15 cellular contexts compared by ENCODE assay signal in the genomic region with DNA sequence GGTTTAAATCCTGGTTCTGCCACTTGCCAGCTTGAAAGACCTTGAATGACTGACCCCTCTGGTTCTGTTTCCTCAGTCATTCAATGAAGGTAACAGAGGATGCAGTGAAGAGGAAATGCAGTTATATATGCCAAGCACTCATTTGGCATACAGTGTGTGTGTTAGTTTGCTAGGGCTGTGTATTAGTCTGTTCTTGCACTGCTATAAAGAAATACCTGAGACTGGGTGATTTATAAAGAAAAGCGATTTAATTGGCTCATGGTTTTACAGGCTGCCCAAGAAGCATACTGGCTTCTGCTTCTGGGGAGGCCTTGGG. TPM values are rescaled to one million over a fixed set of nuclear protein-coding genes. Genes with fewer than 3 reads are reported as not detected.
A peak's percentile ranks its signal among the peaks of the same experiment; 100 is the strongest.
DNase-seq lines count a peak whose midpoint lies in the region; ATAC-seq and TF ChIP-seq lines count a peak whose summit lies in the region.
"Had no signal": no experiment of that assay in that cellular context is flagged by ENCODE, and none has a peak within 500 bp of the region (broad histone marks: within the 10 kb centered on the region; RNA-seq: fewer than 3 reads in every experiment).

No MANE protein-coding gene starts in this region.

- H3K9me3 Mint-ChIP-seq in naive thymus-derived CD4-positive, alpha-beta T cell = peaks cover 0 to 4% (median 0%) of the 10 kb centered on the region in 11 donors
- no peaks in the 10 kb centered on the region for H3K9me3 Mint-ChIP-seq in type B pancreatic cell
- no peaks in the 10 kb centered on the region for H3K9me3 Mint-ChIP-seq in stimulated activated memory B cell treated with anti-CD40 and anti-IgM and Interleukin-4, amounts not matched to agents 10 μg/mL and 1 μg/mL and 100 μg/mL, for 72 hours
- H3K9me3 Mint-ChIP-seq: CD8-positive, alpha-beta T cell; GM23338; H9 had no signal

- H3F3A ChIP-seq in PC-3 (ENCODE audit: low read length, unreplicated experiment) = no peaks in the 10 kb centered on the region

- H3K27me3 ChIP-seq in BLaER1 treated with 17β-estradiol and CSF1 and Interleukin-3, amounts not matched to agents 10 nM and 100 nM = no peaks in the 10 kb centered on the region
- H3K27me3 ChIP-seq in PC-3 (ENCODE audit: low read length) (no peaks in the 10 kb centered on the region), gastrocnemius medialis (peaks cover 0 to 20% (median 3%) of the 10 kb centered on the region in 3 donors)
- no peaks in the 10 kb centered on the region for H3K27me3 ChIP-seq in naive thymus-derived CD4-positive, alpha-beta T cell (ENCODE audit: control insufficient read depth in 2 of 2, insufficient read depth in 2 of 2, low read length in 2 of 2)

- H3K9ac ChIP-seq in BLaER1 treated with 17β-estradiol and CSF1 and Interleukin-3, amounts not matched to agents 10 nM and 100 nM = peak overlapping the region in 3 of 11 experiments; percentile 0 to 7 (median 1); a peak in 3 of 22 replicates
- H3K9ac ChIP-seq in PC-3 (ENCODE audit: low read length) = no peak overlapping the region

- H3K27ac ChIP-seq in BLaER1 treated with 17β-estradiol and CSF1 and Interleukin-3, amounts not matched to agents 10 nM and 100 nM = 0 out of 22 replicates have a peak overlapping the region, but pooled peaks of 6 of the 11 experiments have one; percentile 1 to 18 (median 12)
- H3K27ac ChIP-seq in PC-3 (ENCODE audit: low read length) (no peak overlapping the region), gastrocnemius medialis (no peak overlapping the region), caudate nucleus (ENCODE audit: low read depth, low read length) (no peak overlapping the region)
- H3K27ac ChIP-seq in naive thymus-derived CD4-positive, alpha-beta T cell (ENCODE audit: low read depth, low read length) = no peak overlapping the region

- no peak overlapping the region for H3K4me3 ChIP-seq in BLaER1 treated with 17β-estradiol and CSF1 and Interleukin-3, amounts not matched to agents 10 nM and 100 nM
- H3K4me3 ChIP-seq in PC-3 (ENCODE audit: low read length) = no peak overlapping the region
- H3K4me3 ChIP-seq in naive thymus-derived CD4-positive, alpha-beta T cell (ENCODE audit: low read length) = no peak overlapping the region
- no peak overlapping the region for H3K4me3 ChIP-seq in gastrocnemius medialis
- H3K4me3 ChIP-seq: GM23338 had no signal

- peaks cover 22 to 29% (median 27%) of the 10 kb centered on the region in 10 experiments for H3K4me1 ChIP-seq in BLaER1 treated with 17β-estradiol and CSF1 and Interleukin-3, amounts not matched to agents 10 nM and 100 nM
- peaks cover 14% of the 10 kb centered on the region for H3K4me1 ChIP-seq in PC-3 (ENCODE audit: insufficient read depth, low read length)
- no peaks in the 10 kb centered on the region for H3K4me1 ChIP-seq in naive thymus-derived CD4-positive, alpha-beta T cell (ENCODE audit: control insufficient read depth in 2 of 2, insufficient read depth in 2 of 2, low read length in 2 of 2)
- H3K4me1 ChIP-seq in gastrocnemius medialis = no peaks in the 10 kb centered on the region
- H3K4me1 ChIP-seq: Caco-2 had no signal

- H3K36me3 Mint-ChIP-seq in naive thymus-derived CD4-positive, alpha-beta T cell = peaks cover 0 to 3% (median 0%) of the 10 kb centered on the region in 5 donors
- no peaks in the 10 kb centered on the region for H3K36me3 Mint-ChIP-seq in type B pancreatic cell
- no peaks in the 10 kb centered on the region for H3K36me3 Mint-ChIP-seq in stimulated activated memory B cell treated with anti-CD40 and anti-IgM and Interleukin-4, amounts not matched to agents 10 μg/mL and 1 μg/mL and 100 μg/mL, for 72 hours
- H3K36me3 Mint-ChIP-seq: CD8-positive, alpha-beta T cell had no signal

- intact Hi-C loops in PC-3 (cut with micrococcal nuclease) = no loop called here
- intact Hi-C loops in naive thymus-derived CD4-positive, alpha-beta T cell (cut with micrococcal nuclease) = no loop called here
- intact Hi-C loops in gastrocnemius medialis (cut with DNase I; ENCODE audit: low total_unique reads) = no loop called here

- no peaks in the 10 kb centered on the region for H3K36me3 ChIP-seq in BLaER1 treated with 17β-estradiol and CSF1 and Interleukin-3, amounts not matched to agents 10 nM and 100 nM
- H3K36me3 ChIP-seq in PC-3 (ENCODE audit: low read depth, low read length) = no peaks in the 10 kb centered on the region
- H3K36me3 ChIP-seq in naive thymus-derived CD4-positive, alpha-beta T cell (ENCODE audit: control insufficient read depth in 2 of 3, insufficient read depth in 3 of 3, low read length in 3 of 3) = no peaks in the 10 kb centered on the region
- H3K36me3 ChIP-seq in gastrocnemius medialis = no peaks in the 10 kb centered on the region

- DNase-seq in PC-3 (no peak), type B pancreatic cell (ENCODE audit: extremely low spot score, unreplicated experiment) (no peak), gastrocnemius medialis (no peak), NCI-H526 (lab: John Stamatoyannopoulos, UW) (no peak), caudate nucleus (lab: John Stamatoyannopoulos, UW) (no peak)
- no peak for DNase-seq in naive thymus-derived CD4-positive, alpha-beta T cell
- DNase-seq: C1 segment of cervical spinal cord; Caco-2; CD8-positive, alpha-beta T cell; DMS153; DND-41; H9 had no signal

- peak overlapping the region in 1 of 9 donors; percentile 79 for H3K27ac Mint-ChIP-seq in naive thymus-derived CD4-positive, alpha-beta T cell
- peak overlapping the region; percentile 94 for H3K27ac Mint-ChIP-seq in type B pancreatic cell
- no peak overlapping the region for H3K27ac Mint-ChIP-seq in stimulated activated memory B cell treated with anti-CD40 and anti-IgM and Interleukin-4, amounts not matched to agents 10 μg/mL and 1 μg/mL and 100 μg/mL, for 72 hours
- H3K27ac Mint-ChIP-seq: CD8-positive, alpha-beta T cell; GM23338 had no signal

- no peaks in the 10 kb centered on the region for H3K79me2 ChIP-seq in PC-3 (ENCODE audit: low read length)

- no peaks in the 10 kb centered on the region for H3K9me3 ChIP-seq in BLaER1 treated with 17β-estradiol and CSF1 and Interleukin-3, amounts not matched to agents 10 nM and 100 nM (replicated peaks in 1 of 11)
- no peaks in the 10 kb centered on the region for H3K9me3 ChIP-seq in PC-3 (ENCODE audit: low read length)
- H3K9me3 ChIP-seq in naive thymus-derived CD4-positive, alpha-beta T cell (ENCODE audit: control insufficient read depth in 2 of 3, low read length in 3 of 3) = no peaks in the 10 kb centered on the region
- no peaks in the 10 kb centered on the region for H3K9me3 ChIP-seq in gastrocnemius medialis
- H3K9me3 ChIP-seq: Caco-2 had no signal

- H3K9me2 ChIP-seq in PC-3 (replicated peaks; ENCODE audit: low read length) = no peaks in the 10 kb centered on the region

- no peaks in the 10 kb centered on the region for H4K20me1 ChIP-seq in BLaER1 treated with 17β-estradiol and CSF1 and Interleukin-3, amounts not matched to agents 10 nM and 100 nM
- no peaks in the 10 kb centered on the region for H4K20me1 ChIP-seq in PC-3 (ENCODE audit: low read length)

- in situ Hi-C loops in gastrocnemius medialis (cut with MboI; ENCODE audit: low sequenced_read_pairs in 4 of 4) = no loop called here

- TF ChIP-seq CTCF in PC-3 (conservative IDR thresholded peaks at IDR 0.05; ENCODE audit: low read depth, low read length) (no peak), type B pancreatic cell (conservative IDR thresholded peaks at IDR 0.05) (no peak), gastrocnemius medialis (IDR thresholded peaks at IDR 0.05 in 4 of 5, conservative IDR thresholded peaks at IDR 0.05 in 1 of 5) (no peak)

- H3K27me3 Mint-ChIP-seq in naive thymus-derived CD4-positive, alpha-beta T cell = peaks cover 4 to 41% (median 33%) of the 10 kb centered on the region in 5 donors
- peaks cover 20% of the 10 kb centered on the region for H3K27me3 Mint-ChIP-seq in type B pancreatic cell
- H3K27me3 Mint-ChIP-seq in stimulated activated memory B cell treated with anti-CD40 and anti-IgM and Interleukin-4, amounts not matched to agents 10 μg/mL and 1 μg/mL and 100 μg/mL, for 72 hours = peaks cover 9% of the 10 kb centered on the region

- CTCF ChIA-PET in PC-3 (lab: Charles Lee) = no interaction called here
- CTCF ChIA-PET in naive thymus-derived CD4-positive, alpha-beta T cell (lab: Charles Lee) = no interaction called here

- no peak for TF ChIP-seq POLR2A in gastrocnemius medialis (IDR thresholded peaks at IDR 0.05)

- H2AFZ ChIP-seq in PC-3 (ENCODE audit: low read length) = peak overlapping the region; percentile 74; the same call in 1 of the 2 replicates
- H2AFZ ChIP-seq: GM23338 had no signal

- ATAC-seq in PC-3 (no peak), gastrocnemius medialis (no peak)
- ATAC-seq in naive thymus-derived CD4-positive, alpha-beta T cell = peak; percentile 19
- ATAC-seq in stimulated activated memory B cell treated with anti-CD40 and anti-IgM and Interleukin-4, amounts not matched to agents 10 μg/mL and 1 μg/mL and 100 μg/mL, for 72 hours = no peak
- ATAC-seq: GM23338 had no signal

- peak overlapping the region; percentile 48 to 81 (median 77) for H3K4me2 ChIP-seq in BLaER1 treated with 17β-estradiol and CSF1 and Interleukin-3, amounts not matched to agents 10 nM and 100 nM
- peak overlapping the region; percentile 74; the same call in 1 of the 2 replicates for H3K4me2 ChIP-seq in PC-3 (ENCODE audit: low read length)
- H3K4me2 ChIP-seq: GM23338 had no signal

- BruUV-seq in PC-3 (replicated peaks; lab: Mats Ljungman, UMichigan) = no TSS peak

- POLR2A ChIA-PET in PC-3 (lab: Charles Lee; ENCODE audit: unreplicated experiment) = no interaction called here
- POLR2A ChIA-PET in naive thymus-derived CD4-positive, alpha-beta T cell (lab: Charles Lee) = no interaction called here

- no peak overlapping the region for H3K4me3 Mint-ChIP-seq in naive thymus-derived CD4-positive, alpha-beta T cell
- H3K4me3 Mint-ChIP-seq in type B pancreatic cell = no peak overlapping the region
- H3K4me3 Mint-ChIP-seq in stimulated activated memory B cell treated with anti-CD40 and anti-IgM and Interleukin-4, amounts not matched to agents 10 μg/mL and 1 μg/mL and 100 μg/mL, for 72 hours = no peak overlapping the region
- H3K4me3 Mint-ChIP-seq: CD8-positive, alpha-beta T cell; GM23338; H9 had no signal

- peaks cover 0 to 19% (median 13%) of the 10 kb centered on the region in 7 donors for H3K4me1 Mint-ChIP-seq in naive thymus-derived CD4-positive, alpha-beta T cell
- peaks cover 5% of the 10 kb centered on the region for H3K4me1 Mint-ChIP-seq in type B pancreatic cell (ENCODE audit: unreplicated experiment)
- H3K4me1 Mint-ChIP-seq in stimulated activated memory B cell treated with anti-CD40 and anti-IgM and Interleukin-4, amounts not matched to agents 10 μg/mL and 1 μg/mL and 100 μg/mL, for 72 hours = peaks cover 6% of the 10 kb centered on the region

RNA-seq across cellular contexts. Expression of a gene that starts 8.6 kb away (rescaled TPM):
- total RNA-seq in PC-3 (2014; rRNA removed) (10.5 and 15.3 TPM in 2 replicates), type B pancreatic cell (ENCODE audit: low replicate concordance) (12.2 and 13.3 TPM in 2 replicates), gastrocnemius medialis (under 1 TPM in 2 of 4 donors, not detected in 2; 0.16 to 0.18 TPM)
- 10 to 100 TPM in 2 of 5 experiments, 1 to 10 TPM in 3; 1.1 to 24.0 (median 3.0) TPM for total RNA-seq in naive thymus-derived CD4-positive, alpha-beta T cell
- under 1 TPM in 1 of 2 donors, not detected in 1; 0.12 TPM for polyA plus RNA-seq in naive thymus-derived CD4-positive, alpha-beta T cell

Comparison
In these comparisons a context has a peak if more than half of its experiments do, and no peak if none do; other contexts are left out.
1. H3K27ac ChIP-seq: peak in BLaER1 treated with 17β-estradiol and CSF1 and Interleukin-3, amounts not matched to agents 10 nM and 100 nM (6 of 11); none in PC-3 (single experiment), naive thymus-derived CD4-positive, alpha-beta T cell (single experiment), gastrocnemius medialis (0 of 4) and caudate nucleus (single experiment).